In genomic region chr18:6078877-6079276, GRCh38 we compare ENCODE assay signal across 1 cellular context.
TF ChIP-seq lines count a peak whose summit lies in the region.

No MANE protein-coding gene starts in this region.

TF ChIP-seq in GM23338, 12 proteins besides CTCF, POLR2A, EP300 and RAD21 (continued from another document):
- TF ChIP-seq ETS1 (IDR thresholded peaks at IDR 0.05) (no peak), ZNF331 (CRISPR knock-in tag; IDR thresholded peaks at IDR 0.05; ENCODE audit: low read depth) (no peak), EZH2phosphoT487 (IDR thresholded peaks at IDR 0.05; ENCODE audit: unreplicated experiment) (no peak), NANOG (IDR thresholded peaks at IDR 0.05; ENCODE audit: borderline replicate concordance) (no peak), EZH2 (IDR thresholded peaks at IDR 0.05; ENCODE audit: low read depth, unreplicated experiment) (no peak)
